Comparison of ENCODE assay signal across 8 cellular contexts in genomic region chr17:82418001-82418986, GRCh38. TPM values are rescaled to one million over a fixed set of nuclear protein-coding genes. Genes with fewer than 3 reads are reported as not detected.
DNase-seq lines count a peak whose midpoint lies in the region; ATAC-seq, FAIRE-seq and TF ChIP-seq lines count a peak whose summit lies in the region.

Gene HEXD, plus strand, starts transcription at chr17:82418347. Its CDS starts 1,453 bp downstream, at chr17:82419800.
A gene with protein sequence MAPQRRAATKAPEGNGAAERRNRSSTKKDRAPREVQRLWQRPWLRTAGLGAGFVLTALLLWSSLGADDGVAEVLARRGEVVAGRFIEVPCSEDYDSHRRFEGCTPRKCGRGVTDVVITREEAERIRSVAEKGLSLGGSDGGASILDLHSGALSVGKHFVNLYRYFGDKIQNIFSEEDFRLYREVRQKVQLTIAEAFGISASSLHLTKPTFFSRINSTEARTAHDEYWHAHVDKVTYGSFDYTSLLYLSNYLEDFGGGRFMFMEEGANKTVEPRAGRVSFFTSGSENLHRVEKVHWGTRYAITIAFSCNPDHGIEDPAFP (minus strand): TSS chr17:82418586. CDS start chr17:82418485, 101 bp downstream.

- H3K9ac ChIP-seq in kidney (ENCODE audit: low read length in 2 of 2): peak within 1 kb of the TSS; percentile 35 to 81

- H3K4me3 Mint-ChIP-seq in central memory CD8-positive, alpha-beta T cell: peak within 1 kb of the TSS; percentile 68

- ATAC-seq in HG03159 (IDR thresholded peaks at IDR 0.05; ENCODE audit: unreplicated experiment): peak; percentile 84
- ATAC-seq in activated CD4-positive, CD25-positive, alpha-beta regulatory T cell treated with anti-CD3 and anti-CD28 coated beads, Interleukin-2, amount 50 U/mL, for 24 hours: peak; percentile 85 to 87
- peak; percentile 87 for ATAC-seq in central memory CD8-positive, alpha-beta T cell (replicated peaks; ENCODE audit: extremely low read depth, poor library complexity, severe bottlenecking)

- intact Hi-C loops in kidney (cut with DNase I): no loop called here

- peak within 1 kb of the TSS; percentile 88 to 89 for H3K4me3 ChIP-seq in kidney (ENCODE audit: low read length in 2 of 2)

- H3K27ac ChIP-seq in kidney (ENCODE audit: low read depth in 2 of 2, low read length in 2 of 2): peak within 1 kb of the TSS; percentile 82 to 95

- DNase-seq in AG09319 (ENCODE audit: extremely low read depth, low read depth) (peak; percentile 41), NCI-H2227 (lab: John Stamatoyannopoulos, UW; ENCODE audit: unreplicated experiment) (peak; percentile 94), kidney (peak; percentile 94)
- DNase-seq in central memory CD8-positive, alpha-beta T cell (ENCODE audit: low spot score in 2 of 2): peak; percentile 81 to 82
- DNase-seq in stimulated activated CD4-positive, alpha-beta T cell treated with anti-CD3 and anti-CD28 coated beads, Interleukin-15, amount 100 ng/mL, for 1 hour (ENCODE audit: low read depth in 1 of 2, low spot score in 1 of 2): peak; percentile 74 to 78

- in situ Hi-C loops in GM18951 (cut with MboI; ENCODE audit: low sequenced_read_pairs, unreplicated experiment): no loop called here

- no peak for FAIRE-seq in kidney (lab: Jason Lieb, UNC)

- TF ChIP-seq POLR2A in GM18951 (IDR thresholded peaks at IDR 0.05; ENCODE audit: extremely low read depth, insufficient read depth, insufficient read length): peak; percentile 89

- H3K36me3 ChIP-seq in kidney (ENCODE audit: control insufficient read depth in 1 of 2, insufficient read depth in 2 of 2, low read length in 2 of 2): peaks cover 0 to 2% of the 10 kb centered on the region in 2 donors

- no peaks in the 10 kb centered on the region for H3K9me3 ChIP-seq in kidney (ENCODE audit: control insufficient read depth in 1 of 2, low read length in 2 of 2)

- H3K27me3 Mint-ChIP-seq in central memory CD8-positive, alpha-beta T cell: no peaks in the 10 kb centered on the region

- peak within 1 kb of the TSS; percentile 49 for H3K27ac Mint-ChIP-seq in central memory CD8-positive, alpha-beta T cell (ENCODE audit: low read depth)

- no peaks in the 10 kb centered on the region for H3K9me3 Mint-ChIP-seq in central memory CD8-positive, alpha-beta T cell

- TF ChIP-seq CTCF in AG09319 (IDR thresholded peaks at IDR 0.05; ENCODE audit: low read depth, low read length): no peak
- no peak for TF ChIP-seq CTCF in kidney (IDR thresholded peaks at IDR 0.05; ENCODE audit: borderline replicate concordance, extremely low read depth, insufficient read depth)

- H3K4me1 Mint-ChIP-seq in central memory CD8-positive, alpha-beta T cell: peaks cover 28% of the 10 kb centered on the region

- peaks cover 2 to 9% of the 10 kb centered on the region in 2 donors for H3K4me1 ChIP-seq in kidney (ENCODE audit: control insufficient read depth in 1 of 2, insufficient read depth in 1 of 2, low read depth in 1 of 2, low read length in 2 of 2)

- peaks cover 24% of the 10 kb centered on the region for H3K36me3 Mint-ChIP-seq in central memory CD8-positive, alpha-beta T cell (ENCODE audit: insufficient read depth)

RNA-seq across cellular contexts. Expression of gene HEXD, which starts in this region (rescaled TPM):
- total RNA-seq in kidney: 39.2 TPM
- polyA plus RNA-seq in kidney (ENCODE audit: insufficient read depth, low read depth, low replicate concordance): 42.0 TPM

RNA-seq across cellular contexts. Expression of the second gene that starts in this region (rescaled TPM):
- 36.1 TPM for total RNA-seq in kidney
- polyA plus RNA-seq in kidney (ENCODE audit: insufficient read depth, low read depth, low replicate concordance): 27.8 TPM

Comparison
In these comparisons a context has a peak if more than half of its experiments do, and no peak if none do; other contexts are left out.
1. Peak in every context shown above with its lines: DNase-seq, ATAC-seq, H3K4me3 ChIP-seq and H3K27ac ChIP-seq.
2. DNase-seq: peak in every context shown above with its lines; median percentile 94 in NCI-H2227; 94 in kidney; 82 in central memory CD8-positive, alpha-beta T cell; 76 in stimulated activated CD4-positive, alpha-beta T cell treated with anti-CD3 and anti-CD28 coated beads, Interleukin-15, amount 100 ng/mL, for 1 hour; 41 in AG09319.